ENCODE assay signal across 20 cellular contexts in genomic region chr17:38710603-38710962, GRCh38. TPM values are rescaled to one million over a fixed set of nuclear protein-coding genes. Genes with fewer than 3 reads are reported as not detected.
DNase-seq lines count a peak whose midpoint lies in the region; ATAC-seq lines count a peak whose summit lies in the region.
"Had no signal": no experiment of that assay in that cellular context is flagged by ENCODE, and none has a peak within 500 bp of the region (broad histone marks: within the 10 kb centered on the region; RNA-seq: fewer than 3 reads in every experiment).

No MANE protein-coding gene starts in this region.

- H3K27me3 ChIP-seq in naive thymus-derived CD4-positive, alpha-beta T cell (ENCODE audit: control insufficient read depth in 2 of 2, insufficient read depth in 2 of 2, low read length in 2 of 2) = no peaks in the 10 kb centered on the region
- H3K27me3 ChIP-seq: Peyer's patch had no signal

- no peak for DNase-seq in stimulated activated naive CD8-positive, alpha-beta T cell treated with anti-CD3 and anti-CD28 coated beads, Interleukin-15, Interleukin-2, amounts not matched to agents 100 U/mL and 50 U/mL, for 24 hours
- DNase-seq in activated CD8-positive, alpha-beta T cell treated with anti-CD3 and anti-CD28 coated beads, Interleukin-2, amount 10 ng/mL, durations not matched to agents 7 days and 5 days = no peak
- no peak for DNase-seq in naive thymus-derived CD4-positive, alpha-beta T cell
- DNase-seq in GM03348 (ENCODE audit: low spot score) (no peak), NCI-H2171 treated with DMSO at 0.1 percent for 48 hours (lab: John Stamatoyannopoulos, UW) (no peak), NCI-H146 treated with DMSO at 0.1 percent for 48 hours (lab: John Stamatoyannopoulos, UW; ENCODE audit: unreplicated experiment) (no peak)
- DNase-seq: activated CD4-positive, alpha-beta T cell treated with anti-CD3 and anti-CD28 coated beads for 4 hours; amygdala; Calu3; kidney glomerular epithelial cell; NCI-H1048; NCI-H2029 treated with DMSO at 0.1 percent for 48 hours; NK-92 treated with Interleukin-12 subunit alpha and Interleukin-12 subunit beta, amount 100 ng/mL, for 24 hours; Peyer's patch; stimulated activated CD8-positive, alpha-beta memory T cell treated with anti-CD3 and anti-CD28 coated beads, Interleukin-4, amount 100 ng/mL, for 48 hours had no signal

- no peak overlapping the region for H3K4me3 ChIP-seq in naive thymus-derived CD4-positive, alpha-beta T cell (ENCODE audit: low read length)
- H3K4me3 ChIP-seq: neural progenitor cell, Peyer's patch, thoracic aorta had no signal

- H3K27me3 Mint-ChIP-seq in stimulated activated naive CD8-positive, alpha-beta T cell treated with anti-CD3 and anti-CD28 coated beads, Interleukin-15, Interleukin-2, amounts not matched to agents 100 ng/mL and 50 ng/mL, for 24 hours = no peaks in the 10 kb centered on the region
- no peaks in the 10 kb centered on the region for H3K27me3 Mint-ChIP-seq in activated CD8-positive, alpha-beta T cell treated with anti-CD3 and anti-CD28 coated beads, Interleukin-2, amount 10 ng/mL, durations not matched to agents 7 days and 5 days (ENCODE audit: low read depth)
- H3K27me3 Mint-ChIP-seq in naive thymus-derived CD4-positive, alpha-beta T cell = no peaks in the 10 kb centered on the region
- H3K27me3 Mint-ChIP-seq: memory B cell had no signal

- CTCF ChIA-PET in activated CD8-positive, alpha-beta T cell treated with anti-CD3 and anti-CD28 coated beads, Interleukin-2, amount 10 ng/mL, durations not matched to agents 7 days and 5 days (lab: Charles Lee) = interaction anchor here (1.1 to 1.8 kb wide), 4 partner anchors 12 to 34 kb away, joined by 3 to 14 read pairs (median 4); no protein-coding TSS in a partner anchor
- CTCF ChIA-PET in naive thymus-derived CD4-positive, alpha-beta T cell (lab: Charles Lee) = interaction anchor here (0.9 to 1.6 kb wide), 3 partner anchors 18 to 24 kb away, joined by 5 to 8 read pairs (median 6); partner anchors contain the start of gene CISD3

- peaks cover 72% of the 10 kb centered on the region for H3K36me3 Mint-ChIP-seq in stimulated activated naive CD8-positive, alpha-beta T cell treated with anti-CD3 and anti-CD28 coated beads, Interleukin-15, Interleukin-2, amounts not matched to agents 100 ng/mL and 50 ng/mL, for 24 hours (ENCODE audit: low read depth)
- H3K36me3 Mint-ChIP-seq in activated CD8-positive, alpha-beta T cell treated with anti-CD3 and anti-CD28 coated beads, Interleukin-2, amount 10 ng/mL, durations not matched to agents 7 days and 5 days (ENCODE audit: low read depth) = peaks cover 71% of the 10 kb centered on the region
- peaks cover 8 to 49% (median 12%) of the 10 kb centered on the region in 5 donors for H3K36me3 Mint-ChIP-seq in naive thymus-derived CD4-positive, alpha-beta T cell

- H3K4me3 Mint-ChIP-seq in stimulated activated naive CD8-positive, alpha-beta T cell treated with anti-CD3 and anti-CD28 coated beads, Interleukin-15, Interleukin-2, amounts not matched to agents 100 ng/mL and 50 ng/mL, for 24 hours = no peak overlapping the region
- no peak overlapping the region for H3K4me3 Mint-ChIP-seq in activated CD8-positive, alpha-beta T cell treated with anti-CD3 and anti-CD28 coated beads, Interleukin-2, amount 10 ng/mL, durations not matched to agents 7 days and 5 days
- H3K4me3 Mint-ChIP-seq in naive thymus-derived CD4-positive, alpha-beta T cell = no peak overlapping the region
- H3K4me3 Mint-ChIP-seq: memory B cell, neural progenitor cell had no signal

- H3K36me3 ChIP-seq in naive thymus-derived CD4-positive, alpha-beta T cell (ENCODE audit: control insufficient read depth in 2 of 3, insufficient read depth in 3 of 3, low read length in 3 of 3) = peaks cover 17 to 84% (median 28%) of the 10 kb centered on the region in 3 experiments
- H3K36me3 ChIP-seq: neural progenitor cell had no signal

- H3K27ac ChIP-seq in naive thymus-derived CD4-positive, alpha-beta T cell (ENCODE audit: low read depth, low read length) = peak overlapping the region; percentile 18
- H3K27ac ChIP-seq: neural progenitor cell, Peyer's patch, thoracic aorta had no signal

- no peak for ATAC-seq in stimulated activated naive CD8-positive, alpha-beta T cell treated with anti-CD3 and anti-CD28 coated beads, Interleukin-15, Interleukin-2, amounts not matched to agents 100 U/mL and 50 U/mL, for 24 hours
- no peak for ATAC-seq in activated CD8-positive, alpha-beta T cell treated with anti-CD3 and anti-CD28 coated beads, Interleukin-2, amount 10 ng/mL, durations not matched to agents 7 days and 5 days
- no peak for ATAC-seq in naive thymus-derived CD4-positive, alpha-beta T cell
- ATAC-seq: SK-N-SH treated with all-trans-retinoic acid at 6 μM for 48 hours had no signal

- H3K4me1 ChIP-seq in naive thymus-derived CD4-positive, alpha-beta T cell (ENCODE audit: control insufficient read depth in 2 of 2, insufficient read depth in 2 of 2, low read length in 2 of 2) = peaks cover 15 to 22% of the 10 kb centered on the region in 2 donors

- H3K27ac Mint-ChIP-seq in stimulated activated naive CD8-positive, alpha-beta T cell treated with anti-CD3 and anti-CD28 coated beads, Interleukin-15, Interleukin-2, amounts not matched to agents 100 ng/mL and 50 ng/mL, for 24 hours = peak overlapping the region; percentile 77
- H3K27ac Mint-ChIP-seq in activated CD8-positive, alpha-beta T cell treated with anti-CD3 and anti-CD28 coated beads, Interleukin-2, amount 10 ng/mL, durations not matched to agents 7 days and 5 days = peak overlapping the region; percentile 67
- H3K27ac Mint-ChIP-seq in naive thymus-derived CD4-positive, alpha-beta T cell = peak overlapping the region in 7 of 9 donors; percentile 36 to 77 (median 61)
- H3K27ac Mint-ChIP-seq: neural progenitor cell had no signal

- POLR2A ChIA-PET in activated CD8-positive, alpha-beta T cell treated with anti-CD3 and anti-CD28 coated beads, Interleukin-2, amount 10 ng/mL, durations not matched to agents 7 days and 5 days (lab: Charles Lee) = interaction anchor here (1.2 to 2.5 kb wide), 3 partner anchors 9 to 20 kb away, joined by 3 to 13 read pairs (median 8); no protein-coding TSS in a partner anchor
- POLR2A ChIA-PET in naive thymus-derived CD4-positive, alpha-beta T cell (lab: Charles Lee) = interaction anchor here (0.8 to 14.1 kb wide), 4 partner anchors 10 to 21 kb away, joined by 3 to 317 read pairs (median 8); partner anchors contain the start of gene CISD3

- no peaks in the 10 kb centered on the region for H3K9me3 Mint-ChIP-seq in stimulated activated naive CD8-positive, alpha-beta T cell treated with anti-CD3 and anti-CD28 coated beads, Interleukin-15, Interleukin-2, amounts not matched to agents 100 ng/mL and 50 ng/mL, for 24 hours
- no peaks in the 10 kb centered on the region for H3K9me3 Mint-ChIP-seq in activated CD8-positive, alpha-beta T cell treated with anti-CD3 and anti-CD28 coated beads, Interleukin-2, amount 10 ng/mL, durations not matched to agents 7 days and 5 days (ENCODE audit: insufficient read depth)
- H3K9me3 Mint-ChIP-seq in naive thymus-derived CD4-positive, alpha-beta T cell = no peaks in the 10 kb centered on the region
- H3K9me3 Mint-ChIP-seq: memory B cell, neural progenitor cell had no signal

- H3K4me1 Mint-ChIP-seq in stimulated activated naive CD8-positive, alpha-beta T cell treated with anti-CD3 and anti-CD28 coated beads, Interleukin-15, Interleukin-2, amounts not matched to agents 100 ng/mL and 50 ng/mL, for 24 hours (ENCODE audit: low read depth) = peaks cover 72% of the 10 kb centered on the region
- peaks cover 61% of the 10 kb centered on the region for H3K4me1 Mint-ChIP-seq in activated CD8-positive, alpha-beta T cell treated with anti-CD3 and anti-CD28 coated beads, Interleukin-2, amount 10 ng/mL, durations not matched to agents 7 days and 5 days (ENCODE audit: low read depth)
- H3K4me1 Mint-ChIP-seq in naive thymus-derived CD4-positive, alpha-beta T cell = peaks cover 41 to 62% (median 49%) of the 10 kb centered on the region in 7 donors

- H3K9me3 ChIP-seq in naive thymus-derived CD4-positive, alpha-beta T cell (ENCODE audit: control insufficient read depth in 2 of 3, low read length in 3 of 3) = no peaks in the 10 kb centered on the region
- H3K9me3 ChIP-seq: Peyer's patch, thoracic aorta had no signal

- intact Hi-C loops in naive thymus-derived CD4-positive, alpha-beta T cell (cut with micrococcal nuclease) = no loop called here

RNA-seq across cellular contexts. Expression of gene MLLT6, which starts 5.5 kb away (rescaled TPM):
- 100 to 1,000 TPM; 211 to 219 TPM for total RNA-seq in activated CD8-positive, alpha-beta T cell treated with anti-CD3 and anti-CD28 coated beads, Interleukin-2, amount 10 ng/mL, durations not matched to agents 7 days and 5 days
- total RNA-seq in naive thymus-derived CD4-positive, alpha-beta T cell = 100 to 1,000 TPM; 287 to 533 (median 384) TPM
- 10 to 100 TPM; 10.2 to 11.7 TPM for polyA plus RNA-seq in naive thymus-derived CD4-positive, alpha-beta T cell

RNA-seq across cellular contexts. Expression of gene CISD3, which starts 19.6 kb away (rescaled TPM):
- total RNA-seq in activated CD8-positive, alpha-beta T cell treated with anti-CD3 and anti-CD28 coated beads, Interleukin-2, amount 10 ng/mL, durations not matched to agents 7 days and 5 days = 10 to 100 TPM; 48.2 to 56.1 TPM
- 10 to 100 TPM in 3 of 5 experiments, 1 to 10 TPM in 2; 8.0 to 39.6 (median 12.9) TPM for total RNA-seq in naive thymus-derived CD4-positive, alpha-beta T cell
- polyA plus RNA-seq in naive thymus-derived CD4-positive, alpha-beta T cell = 10 to 100 TPM; 33.0 to 39.0 TPM

RNA-seq across cellular contexts. Expression of gene EPOP, which starts 35.8 kb away (rescaled TPM):
- 10 to 100 TPM; 11.4 to 11.6 TPM for total RNA-seq in activated CD8-positive, alpha-beta T cell treated with anti-CD3 and anti-CD28 coated beads, Interleukin-2, amount 10 ng/mL, durations not matched to agents 7 days and 5 days
- 10 to 100 TPM in 1 of 5 experiments, under 1 TPM in 4; 0.19 to 13.4 (median 0.34) TPM for total RNA-seq in naive thymus-derived CD4-positive, alpha-beta T cell
- not detected for polyA plus RNA-seq in naive thymus-derived CD4-positive, alpha-beta T cell

RNA-seq across cellular contexts. Expression of gene PCGF2, which starts 37.6 kb away (rescaled TPM):
- under 1 TPM; 0.63 to 0.70 TPM for total RNA-seq in activated CD8-positive, alpha-beta T cell treated with anti-CD3 and anti-CD28 coated beads, Interleukin-2, amount 10 ng/mL, durations not matched to agents 7 days and 5 days
- 1 to 10 TPM in 1 of 5 experiments, under 1 TPM in 1, not detected in 3; 0.34 to 2.7 TPM for total RNA-seq in naive thymus-derived CD4-positive, alpha-beta T cell
- under 1 TPM in 1 of 2 donors, not detected in 1; 0.09 TPM for polyA plus RNA-seq in naive thymus-derived CD4-positive, alpha-beta T cell

RNA-seq across cellular contexts. Expression of gene PSMB3, which starts 42.0 kb away (rescaled TPM):
- total RNA-seq in activated CD8-positive, alpha-beta T cell treated with anti-CD3 and anti-CD28 coated beads, Interleukin-2, amount 10 ng/mL, durations not matched to agents 7 days and 5 days = 100 to 1,000 TPM; 251 to 252 TPM
- total RNA-seq in naive thymus-derived CD4-positive, alpha-beta T cell = 100 to 1,000 TPM in 2 of 5 experiments, 10 to 100 TPM in 3; 60.8 to 287 (median 92.1) TPM
- polyA plus RNA-seq in naive thymus-derived CD4-positive, alpha-beta T cell = 100 to 1,000 TPM; 382 to 410 TPM
